In the genomic region with DNA sequence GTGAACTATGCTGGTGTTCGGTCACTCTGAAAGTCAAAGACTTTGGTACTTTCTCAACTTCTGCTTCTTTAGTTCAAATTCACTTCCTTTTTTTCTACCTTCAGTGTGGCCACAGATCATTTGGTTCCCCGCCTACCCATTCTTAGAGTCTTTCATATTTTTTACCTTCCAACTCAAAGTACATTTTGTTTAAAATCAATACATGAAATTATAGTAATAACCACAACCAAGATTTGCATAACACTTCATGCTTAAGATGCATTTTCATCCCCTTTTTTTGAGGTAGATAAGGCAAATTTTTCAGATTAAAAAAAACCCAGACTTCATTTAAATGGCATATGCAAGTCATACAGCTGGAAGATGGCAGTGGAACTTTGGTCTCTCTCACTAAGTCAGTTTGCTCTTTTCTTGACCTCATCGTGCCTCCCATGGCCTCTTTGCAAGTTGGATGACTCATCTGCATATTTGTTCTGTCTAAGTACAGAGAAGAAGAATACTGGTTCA, we compare ENCODE assay signal across 11 cellular contexts. TPM values are rescaled to one million over a fixed set of nuclear protein-coding genes. Genes with fewer than 3 reads are reported as not detected.
A peak's percentile ranks its signal among the peaks of the same experiment; 100 is the strongest.
DNase-seq lines count a peak whose midpoint lies in the region; ATAC-seq and TF ChIP-seq lines count a peak whose summit lies in the region.
"Had no signal": no experiment of that assay in that cellular context is flagged by ENCODE, and none has a peak within 500 bp of the region (broad histone marks: within the 10 kb centered on the region; RNA-seq: fewer than 3 reads in every experiment).

No MANE protein-coding gene starts in this region.

- peak overlapping the region; percentile 36 for H3K4me3 Mint-ChIP-seq in activated B cell treated with CpG ODN at 0.5 μM for 24 hours
- H3K4me3 Mint-ChIP-seq in stimulated activated effector memory CD8-positive, alpha-beta T cell treated with anti-CD3 and anti-CD28 coated beads, Interleukin-12 subunit alpha, Interleukin-12 subunit beta, amount 100 ng/mL, for 72 hours = no peak overlapping the region
- H3K4me3 Mint-ChIP-seq: nephron; stimulated activated naive CD8-positive, alpha-beta T cell treated with anti-CD3 and anti-CD28 coated beads, Interleukin-15, Interleukin-2, amounts not matched to agents 100 ng/mL and 50 ng/mL, for 24 hours had no signal

- H3K27ac Mint-ChIP-seq in activated B cell treated with CpG ODN at 0.5 μM for 24 hours = peak overlapping the region; percentile 77
- H3K27ac Mint-ChIP-seq in stimulated activated effector memory CD8-positive, alpha-beta T cell treated with anti-CD3 and anti-CD28 coated beads, Interleukin-12 subunit alpha, Interleukin-12 subunit beta, amount 100 ng/mL, for 72 hours = no peak overlapping the region
- H3K27ac Mint-ChIP-seq: nephron; stimulated activated naive CD8-positive, alpha-beta T cell treated with anti-CD3 and anti-CD28 coated beads, Interleukin-15, Interleukin-2, amounts not matched to agents 100 ng/mL and 50 ng/mL, for 24 hours had no signal

- H3K27me3 Mint-ChIP-seq in activated B cell treated with CpG ODN at 0.5 μM for 24 hours = no peaks in the 10 kb centered on the region

- ATAC-seq in HG03280 (IDR thresholded peaks at IDR 0.05; ENCODE audit: unreplicated experiment) = peak; percentile 57
- peak; percentile 75 for ATAC-seq in activated B cell treated with CpG ODN at 0.5 μM for 24 hours (ENCODE audit: low read depth)
- ATAC-seq in stimulated activated effector memory CD8-positive, alpha-beta T cell treated with anti-CD3 and anti-CD28 coated beads, Interleukin-12 subunit alpha, Interleukin-12 subunit beta, amount 100 ng/mL, for 72 hours = no peak

- H3K9me3 Mint-ChIP-seq in activated B cell treated with CpG ODN at 0.5 μM for 24 hours = peaks cover 3% of the 10 kb centered on the region
- no peaks in the 10 kb centered on the region for H3K9me3 Mint-ChIP-seq in stimulated activated effector memory CD8-positive, alpha-beta T cell treated with anti-CD3 and anti-CD28 coated beads, Interleukin-12 subunit alpha, Interleukin-12 subunit beta, amount 100 ng/mL, for 72 hours
- H3K9me3 Mint-ChIP-seq: nephron; stimulated activated naive CD8-positive, alpha-beta T cell treated with anti-CD3 and anti-CD28 coated beads, Interleukin-15, Interleukin-2, amounts not matched to agents 100 ng/mL and 50 ng/mL, for 24 hours had no signal

- no peaks in the 10 kb centered on the region for H3K36me3 Mint-ChIP-seq in activated B cell treated with CpG ODN at 0.5 μM for 24 hours (ENCODE audit: low read depth)
- no peaks in the 10 kb centered on the region for H3K36me3 Mint-ChIP-seq in stimulated activated effector memory CD8-positive, alpha-beta T cell treated with anti-CD3 and anti-CD28 coated beads, Interleukin-12 subunit alpha, Interleukin-12 subunit beta, amount 100 ng/mL, for 72 hours

- POLR2A ChIA-PET in activated B cell treated with CpG ODN at 0.5 μM for 24 hours (lab: Charles Lee) = interaction anchor here (0.7 to 1.0 kb wide), 2 partner anchors 12 to 36 kb away, joined by 3 to 4 read pairs; no protein-coding TSS in a partner anchor

- DNase-seq in COLO829 (ENCODE audit: low spot score) (peak; percentile 78), GM20000 (ENCODE audit: low spot score) (peak; percentile 44), activated B cell treated with CpG ODN at 0.5 μM for 24 hours (no peak), retina (no peak), NCI-H446 (lab: John Stamatoyannopoulos, UW) (no peak), NCI-H2029 (lab: John Stamatoyannopoulos, UW) (no peak)
- no peak for DNase-seq in stimulated activated effector memory CD8-positive, alpha-beta T cell treated with anti-CD3 and anti-CD28 coated beads, Interleukin-12 subunit alpha, Interleukin-12 subunit beta, amount 100 ng/mL, for 72 hours (ENCODE audit: low spot score in 2 of 2)
- DNase-seq: T-helper 9 cell had no signal

- no peak for TF ChIP-seq CTCF in GM20000 (IDR thresholded peaks at IDR 0.05; ENCODE audit: extremely low read depth, missing control alignments)
- TF ChIP-seq CTCF in activated B cell treated with CpG ODN at 0.5 μM for 24 hours (IDR thresholded peaks at IDR 0.05) = no peak

- peaks cover 54% of the 10 kb centered on the region for H3K4me1 Mint-ChIP-seq in activated B cell treated with CpG ODN at 0.5 μM for 24 hours
- no peaks in the 10 kb centered on the region for H3K4me1 Mint-ChIP-seq in stimulated activated effector memory CD8-positive, alpha-beta T cell treated with anti-CD3 and anti-CD28 coated beads, Interleukin-12 subunit alpha, Interleukin-12 subunit beta, amount 100 ng/mL, for 72 hours
- H3K4me1 Mint-ChIP-seq: nephron had no signal

- intact Hi-C loops in activated B cell treated with CpG ODN at 0.5 μM for 24 hours (cut with micrococcal nuclease) = loop anchor here (1.0 to 10.0 kb wide), 9 partner anchors 11 to 1026 kb away; a partner anchor contains a TSS

- CTCF ChIA-PET in activated B cell treated with CpG ODN at 0.5 μM for 24 hours (lab: Charles Lee) = interaction anchor here (1.1 to 1.2 kb wide), 2 partner anchors 36 to 60 kb away, joined by 4 to 5 read pairs; no protein-coding TSS in a partner anchor

RNA-seq across cellular contexts. Expression of a gene that starts 11.9 kb away (rescaled TPM):
- total RNA-seq in activated B cell treated with CpG ODN at 0.5 μM for 24 hours = 2.7 and 4.4 TPM in 2 replicates

Comparison
In these comparisons a context has a peak if more than half of its experiments do, and no peak if none do; other contexts are left out.
1. DNase-seq: peak in COLO829 (single experiment) and GM20000 (single experiment); none in activated B cell treated with CpG ODN at 0.5 μM for 24 hours (single experiment), retina (single experiment), NCI-H446 (0 of 2), NCI-H2029 (single experiment) and stimulated activated effector memory CD8-positive, alpha-beta T cell treated with anti-CD3 and anti-CD28 coated beads, Interleukin-12 subunit alpha, Interleukin-12 subunit beta, amount 100 ng/mL, for 72 hours (0 of 2).